Comparison of ENCODE assay signal across 1 cellular context in the genomic region with DNA sequence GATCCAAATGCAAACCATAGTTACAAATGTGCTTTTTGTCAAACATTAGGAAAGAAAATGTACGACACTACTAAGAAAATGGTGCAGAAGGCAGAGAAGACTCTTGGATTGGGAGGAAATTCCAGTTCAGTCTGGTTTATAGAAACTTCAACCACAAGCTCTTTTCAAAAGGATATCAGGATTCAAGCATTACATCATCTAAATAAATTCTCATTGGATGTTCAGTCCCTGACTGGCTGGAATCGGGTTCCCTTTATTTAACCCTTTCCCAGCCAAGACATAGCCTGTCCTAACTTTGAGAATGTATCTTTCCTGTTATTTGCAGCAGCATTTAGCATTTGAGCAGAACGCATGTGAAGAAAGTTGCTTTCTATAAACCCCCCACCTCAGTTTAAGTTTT.
TF ChIP-seq lines count a peak whose summit lies in the region.

No MANE protein-coding gene starts in this region.

TF ChIP-seq in GM23338, 12 proteins besides CTCF, POLR2A, EP300 and RAD21 (continued from another document):
- TF ChIP-seq ZNF462 (CRISPR knock-in tag; IDR thresholded peaks at IDR 0.05) (no peak), EZH2 (IDR thresholded peaks at IDR 0.05; ENCODE audit: low read depth, unreplicated experiment) (no peak), NANOG (IDR thresholded peaks at IDR 0.05; ENCODE audit: borderline replicate concordance) (no peak), ZNF114 (CRISPR knock-in tag; IDR thresholded peaks at IDR 0.05) (no peak), STAT1 (IDR thresholded peaks at IDR 0.05; ENCODE audit: unreplicated experiment) (no peak)
- TF ChIP-seq, protein P1, sequence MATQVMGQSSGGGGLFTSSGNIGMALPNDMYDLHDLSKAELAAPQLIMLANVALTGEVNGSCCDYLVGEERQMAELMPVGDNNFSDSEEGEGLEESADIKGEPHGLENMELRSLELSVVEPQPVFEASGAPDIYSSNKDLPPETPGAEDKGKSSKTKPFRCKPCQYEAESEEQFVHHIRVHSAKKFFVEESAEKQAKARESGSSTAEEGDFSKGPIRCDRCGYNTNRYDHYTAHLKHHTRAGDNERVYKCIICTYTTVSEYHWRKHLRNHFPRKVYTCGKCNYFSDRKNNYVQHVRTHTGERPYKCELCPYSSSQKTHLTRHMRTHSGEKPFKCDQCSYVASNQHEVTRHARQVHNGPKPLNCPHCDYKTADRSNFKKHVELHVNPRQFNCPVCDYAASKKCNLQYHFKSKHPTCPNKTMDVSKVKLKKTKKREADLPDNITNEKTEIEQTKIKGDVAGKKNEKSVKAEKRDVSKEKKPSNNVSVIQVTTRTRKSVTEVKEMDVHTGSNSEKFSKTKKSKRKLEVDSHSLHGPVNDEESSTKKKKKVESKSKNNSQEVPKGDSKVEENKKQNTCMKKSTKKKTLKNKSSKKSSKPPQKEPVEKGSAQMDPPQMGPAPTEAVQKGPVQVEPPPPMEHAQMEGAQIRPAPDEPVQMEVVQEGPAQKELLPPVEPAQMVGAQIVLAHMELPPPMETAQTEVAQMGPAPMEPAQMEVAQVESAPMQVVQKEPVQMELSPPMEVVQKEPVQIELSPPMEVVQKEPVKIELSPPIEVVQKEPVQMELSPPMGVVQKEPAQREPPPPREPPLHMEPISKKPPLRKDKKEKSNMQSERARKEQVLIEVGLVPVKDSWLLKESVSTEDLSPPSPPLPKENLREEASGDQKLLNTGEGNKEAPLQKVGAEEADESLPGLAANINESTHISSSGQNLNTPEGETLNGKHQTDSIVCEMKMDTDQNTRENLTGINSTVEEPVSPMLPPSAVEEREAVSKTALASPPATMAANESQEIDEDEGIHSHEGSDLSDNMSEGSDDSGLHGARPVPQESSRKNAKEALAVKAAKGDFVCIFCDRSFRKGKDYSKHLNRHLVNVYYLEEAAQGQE (IDR thresholded peaks at IDR 0.05; ENCODE audit: unreplicated experiment), result no peak
